Comparison of ENCODE assay signal across 8 cellular contexts in the genomic region with DNA sequence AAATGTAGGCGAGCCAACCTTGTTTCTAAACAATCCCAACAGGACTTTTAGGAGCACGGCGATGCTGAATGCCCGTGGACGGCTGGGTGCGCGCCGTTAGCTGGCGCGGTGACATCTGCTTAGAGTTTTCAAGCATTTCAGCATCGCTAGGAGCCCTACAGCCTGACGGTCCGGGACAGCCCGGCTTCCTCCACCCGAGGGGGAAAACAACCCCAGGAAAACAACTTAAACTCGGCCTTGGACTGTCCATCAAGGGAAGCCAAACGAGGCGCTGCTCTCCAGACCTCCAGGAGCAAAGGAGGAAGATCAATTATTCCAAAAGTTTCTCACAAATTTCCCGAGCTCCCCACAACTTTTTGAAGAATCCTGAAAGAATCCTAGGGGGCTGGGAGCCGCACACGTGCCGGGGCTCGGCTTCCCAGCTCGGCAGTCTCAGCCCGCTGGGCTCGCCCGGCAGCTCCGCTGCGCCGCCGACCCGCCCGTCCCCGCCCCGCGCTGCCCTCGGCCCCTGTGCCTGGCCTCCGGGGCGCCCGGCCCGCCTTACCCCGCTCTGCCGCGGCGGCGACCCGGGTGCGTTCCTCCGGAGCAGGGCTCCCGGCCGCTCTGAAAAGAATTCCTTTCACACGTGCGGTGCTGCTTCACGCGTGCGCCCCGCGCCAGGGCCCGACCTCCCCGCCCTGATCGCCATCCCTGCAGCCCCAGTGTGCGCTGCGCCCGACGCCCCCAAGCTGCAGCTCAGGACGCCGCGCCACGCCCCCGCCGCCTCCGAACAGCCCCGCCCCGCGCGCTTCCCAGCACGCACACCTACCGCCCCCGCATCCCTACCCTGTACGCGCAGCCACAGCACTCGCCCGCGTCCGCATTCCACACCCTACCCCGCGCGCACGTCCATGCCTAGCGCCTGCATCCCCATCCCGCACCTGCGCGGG. TPM values are rescaled to one million over a fixed set of nuclear protein-coding genes. Genes with fewer than 3 reads are reported as not detected.
DNase-seq lines count a peak whose midpoint lies in the region; ATAC-seq and TF ChIP-seq lines count a peak whose summit lies in the region.

Gene GJA3, minus strand, starts transcription at position 707 of the 929 bp plus-strand sequence. CDS start 17,764 bp downstream, outside the sequence.

- CTCF ChIA-PET in mammary epithelial cell (lab: Charles Lee; ENCODE audit: low non-redundant PET), result interaction anchor here (0.6 kb wide), 1 partner anchor 85 kb away, joined by 3 read pairs; no protein-coding TSS in a partner anchor

- peak within 1 kb of the TSS; percentile 47 for H3K4me3 ChIP-seq in AG10803 (ENCODE audit: low read length)
- peak within 1 kb of the TSS; percentile 68 to 79 (median 70) for H3K4me3 ChIP-seq in mammary epithelial cell (replicated peaks in 1 of 3; ENCODE audit: insufficient read depth in 1 of 3, low read depth in 2 of 3, low read length in 3 of 3)
- peak within 1 kb of the TSS; percentile 13 to 38 (median 30) for H3K4me3 ChIP-seq in right lobe of liver

- in situ Hi-C loops in mammary epithelial cell (cut with MboI; ENCODE audit: low sequenced_read_pairs in 2 of 2), result no loop called here

- peak within 1 kb of the TSS; percentile 92 for H3K4me2 ChIP-seq in mammary epithelial cell (ENCODE audit: insufficient read depth, low read depth, low read length)

- peak within 1 kb of the TSS; percentile 42 for H3K9ac ChIP-seq in mammary epithelial cell (ENCODE audit: insufficient read depth, low read length)

- ATAC-seq in HG03354 (IDR thresholded peaks at IDR 0.05; ENCODE audit: poor library complexity, severe bottlenecking, unreplicated experiment) (peak; percentile 62), right lobe of liver (peak; percentile 33 to 49 (median 42))

- TF ChIP-seq CTCF in AG10803 (conservative IDR thresholded peaks at IDR 0.05; ENCODE audit: low read length) (no peak), mammary epithelial cell (conservative IDR thresholded peaks at IDR 0.05 in 1 of 2, IDR thresholded peaks at IDR 0.05 in 1 of 2; ENCODE audit: extremely low read depth in 1 of 2, insufficient read depth in 1 of 2, low read depth in 1 of 2, low read length in 2 of 2) (no peak), right lobe of liver (IDR thresholded peaks at IDR 0.05) (no peak)

- H3K27ac ChIP-seq in mammary epithelial cell (ENCODE audit: insufficient read depth, low read depth, low read length) (no peak within 1 kb of the TSS), right lobe of liver (no peak within 1 kb of the TSS)

- peak within 1 kb of the TSS; percentile 95 for H2AFZ ChIP-seq in mammary epithelial cell (ENCODE audit: low read depth, low read length)

- H3K9me3 ChIP-seq in mammary epithelial cell (replicated peaks; ENCODE audit: insufficient read depth, low read length) (no peaks in the 10 kb centered on the region), right lobe of liver (no peaks in the 10 kb centered on the region)

- H3K36me3 ChIP-seq in mammary epithelial cell (ENCODE audit: insufficient read depth, low read length) (no peaks in the 10 kb centered on the region), right lobe of liver (no peaks in the 10 kb centered on the region)

- peak; percentile 31 for TF ChIP-seq POLR2A in GM19099 (IDR thresholded peaks at IDR 0.05; ENCODE audit: extremely low read depth, insufficient read length, low read depth)
- no peak for TF ChIP-seq POLR2A in right lobe of liver (IDR thresholded peaks at IDR 0.05)

- H3K27me3 ChIP-seq in mammary epithelial cell (ENCODE audit: insufficient read depth, low read length), result no peaks in the 10 kb centered on the region
- peaks cover 4 to 47% of the 10 kb centered on the region in 2 donors for H3K27me3 ChIP-seq in right lobe of liver

- no peaks in the 10 kb centered on the region for H4K20me1 ChIP-seq in mammary epithelial cell (ENCODE audit: insufficient read depth, low read length)

- BruUV-seq in mammary epithelial cell (replicated peaks; lab: Mats Ljungman, UMichigan), result no TSS peak

- peaks cover 16% of the 10 kb centered on the region for H3K4me1 ChIP-seq in mammary epithelial cell (ENCODE audit: insufficient read depth, low read length)
- H3K4me1 ChIP-seq in right lobe of liver, result peaks cover 0 to 13% (median 0%) of the 10 kb centered on the region in 4 donors

- dilution Hi-C loops in mammary epithelial cell (cut with HindIII; ENCODE audit: low sequenced_read_pairs), result no loop called here

- DNase-seq in AG10803 (ENCODE audit: low read depth) (peak; percentile 4), T-helper 22 cell (ENCODE audit: low read depth) (peak; percentile 18), mammary epithelial cell (peak; percentile 60), right lobe of liver (peak in 1 of 3 donors; percentile 53), SKM-1 treated with dmso at 0.1 percent for 144 hours (lab: John Stamatoyannopoulos, UW; ENCODE audit: unreplicated experiment) (no peak)
- peak; percentile 58 for DNase-seq in stimulated activated CD8-positive, alpha-beta memory T cell treated with anti-CD3 and anti-CD28 coated beads, Interleukin-4, amount 100 ng/mL, for 24 hours (ENCODE audit: low read depth)

- intact Hi-C loops in mammary epithelial cell (cut with micrococcal nuclease) (no loop called here), right lobe of liver (cut with DNase I) (no loop called here)

- no peaks in the 10 kb centered on the region for H3K79me2 ChIP-seq in mammary epithelial cell (ENCODE audit: insufficient read depth, low read length)

- WGBS in mammary epithelial cell (ENCODE audit: low coverage, missing lambda C conversion rate), result 12% methylated on average over 15 of the region's 93 CpGs
- WGBS in right lobe of liver (ENCODE audit: insufficient coverage, low coverage, low lambda C conversion rate, missing lambda C conversion rate), result under 1% methylated on average over 41 of the region's 93 CpGs

RNA-seq across cellular contexts. Expression of gene GJA3, which starts in this region (rescaled TPM):
- 1 to 10 TPM; 2.8 to 4.2 TPM for total RNA-seq in mammary epithelial cell
- polyA plus RNA-seq in mammary epithelial cell, result 1.3 TPM
- polyA minus RNA-seq in mammary epithelial cell, result 3.2 TPM
- total RNA-seq in right lobe of liver, result under 1 TPM in 1 of 6 experiments, not detected in 5; 0.11 TPM

Comparison
In these comparisons a context has a peak if more than half of its experiments do, and no peak if none do; other contexts are left out.
1. Peak in ATAC-seq and H3K4me3 ChIP-seq in right lobe of liver; RNA of the gene not detected or under 1 TPM.